ENCODE assay signal across 9 cellular contexts in the genomic region with DNA sequence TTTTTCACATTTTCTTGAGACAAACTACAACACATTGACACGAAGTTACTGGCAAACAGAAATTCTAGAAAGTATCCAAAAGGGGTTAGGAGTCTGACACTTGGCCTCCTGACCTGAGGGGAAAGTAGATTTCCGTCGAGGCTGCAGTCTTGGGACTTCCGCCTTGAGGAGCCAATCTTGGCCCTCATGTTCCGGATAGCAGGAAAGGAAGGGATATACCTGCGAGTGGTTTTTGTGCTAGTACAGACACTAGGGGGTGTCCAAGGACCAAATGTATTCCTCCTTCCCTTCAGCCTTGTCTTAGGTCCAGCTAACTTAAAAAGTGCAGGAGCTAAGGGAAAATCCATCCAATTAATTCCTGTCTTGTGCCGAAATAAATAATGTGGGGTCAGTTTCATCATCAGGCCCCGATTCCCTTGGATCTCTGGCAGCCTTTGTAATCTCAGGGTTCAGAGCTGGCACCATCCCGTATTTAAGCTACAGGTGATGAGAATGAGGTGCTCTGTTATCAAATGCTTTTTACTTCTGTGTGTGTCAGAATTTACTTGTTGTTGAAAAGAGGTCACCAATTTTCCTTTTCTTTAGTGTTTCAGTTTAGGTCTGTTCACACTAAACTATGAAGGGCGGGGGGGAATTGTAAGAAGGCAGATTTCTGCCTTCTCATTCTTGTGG.
DNase-seq lines count a peak whose midpoint lies in the region; ATAC-seq and TF ChIP-seq lines count a peak whose summit lies in the region.
"Had no signal": no experiment of that assay in that cellular context is flagged by ENCODE, and none has a peak within 500 bp of the region (broad histone marks: within the 10 kb centered on the region; RNA-seq: fewer than 3 reads in every experiment).

No MANE protein-coding gene starts in this region.

- H3K4me3 ChIP-seq in body of pancreas (no peak overlapping the region), kidney epithelial cell (ENCODE audit: low read depth, low read length) (no peak overlapping the region)

- no peaks in the 10 kb centered on the region for H3K9me3 Mint-ChIP-seq in activated CD4-positive, alpha-beta T cell treated with anti-CD3 and anti-CD28 coated beads, Interleukin-2, amount 10 ng/mL, durations not matched to agents 24 days and 14 days
- no peaks in the 10 kb centered on the region for H3K9me3 Mint-ChIP-seq in type B pancreatic cell

- peak; percentile 33 to 80 (median 69) for TF ChIP-seq CTCF in body of pancreas (IDR thresholded peaks at IDR 0.05)
- TF ChIP-seq CTCF in kidney epithelial cell (IDR thresholded peaks at IDR 0.05; ENCODE audit: insufficient read depth, low read length, poor library complexity, severe bottlenecking), result peak; percentile 75
- TF ChIP-seq CTCF in type B pancreatic cell (conservative IDR thresholded peaks at IDR 0.05), result peak; percentile 80

- no peak overlapping the region for H3K4me3 Mint-ChIP-seq in activated CD4-positive, alpha-beta T cell treated with anti-CD3 and anti-CD28 coated beads, Interleukin-2, amount 10 ng/mL, durations not matched to agents 24 days and 14 days
- H3K4me3 Mint-ChIP-seq in type B pancreatic cell, result no peak overlapping the region
- H3K4me3 Mint-ChIP-seq: CD4-positive, CD25-positive, alpha-beta regulatory T cell had no signal

- intact Hi-C loops in activated CD4-positive, alpha-beta T cell treated with anti-CD3 and anti-CD28 coated beads, Interleukin-2, amount 10 ng/mL, durations not matched to agents 24 days and 14 days (cut with micrococcal nuclease), result no loop called here
- intact Hi-C loops in body of pancreas (cut with DNase I), result no loop called here

- 20 to 21% methylated on average over 10 of the region's 10 CpGs for WGBS in body of pancreas, 2 donors

- H3K27me3 ChIP-seq in body of pancreas (no peaks in the 10 kb centered on the region), kidney epithelial cell (ENCODE audit: control insufficient read depth, insufficient read depth, low read length) (no peaks in the 10 kb centered on the region)

- no peak overlapping the region for H3K27ac ChIP-seq in body of pancreas

- H3K27me3 Mint-ChIP-seq in activated CD4-positive, alpha-beta T cell treated with anti-CD3 and anti-CD28 coated beads, Interleukin-2, amount 10 ng/mL, durations not matched to agents 24 days and 14 days, result peaks cover 5% of the 10 kb centered on the region
- no peaks in the 10 kb centered on the region for H3K27me3 Mint-ChIP-seq in type B pancreatic cell
- H3K27me3 Mint-ChIP-seq: CD4-positive, CD25-positive, alpha-beta regulatory T cell had no signal

- H3K9me3 ChIP-seq in body of pancreas, result peaks cover 0 to 3% (median 0%) of the 10 kb centered on the region in 3 donors

- no peaks in the 10 kb centered on the region for H3K36me3 Mint-ChIP-seq in activated CD4-positive, alpha-beta T cell treated with anti-CD3 and anti-CD28 coated beads, Interleukin-2, amount 10 ng/mL, durations not matched to agents 24 days and 14 days (ENCODE audit: low read depth)
- H3K36me3 Mint-ChIP-seq in type B pancreatic cell, result no peaks in the 10 kb centered on the region
- H3K36me3 Mint-ChIP-seq: CD4-positive, CD25-positive, alpha-beta regulatory T cell had no signal

- ATAC-seq in GM21717 (IDR thresholded peaks at IDR 0.05; ENCODE audit: unreplicated experiment), result peak; percentile 91
- peak; percentile 91 for ATAC-seq in body of pancreas

- peaks cover 4% of the 10 kb centered on the region for H3K4me1 ChIP-seq in body of pancreas

- peak; percentile 67 for DNase-seq in activated CD4-positive, alpha-beta T cell treated with anti-CD3 and anti-CD28 coated beads, Interleukin-2, amount 10 ng/mL, durations not matched to agents 24 days and 14 days
- no peak for DNase-seq in activated CD4-positive, alpha-beta T cell treated with anti-CD3 and anti-CD28 coated beads, Interleukin-2, amount 50 U/mL, for 4 hours
- peak; percentile 83 for DNase-seq in HT1080 (ENCODE audit: low read depth)
- peak; percentile 86 for DNase-seq in NCI-H82 treated with DMSO at 0.1 percent for 48 hours (lab: John Stamatoyannopoulos, UW; ENCODE audit: unreplicated experiment)
- DNase-seq in body of pancreas, result peak; percentile 41 to 64 (median 57)
- DNase-seq in kidney epithelial cell (ENCODE audit: low read depth), result peak; percentile 43
- no peak for DNase-seq in type B pancreatic cell (ENCODE audit: extremely low spot score, unreplicated experiment)

- TF ChIP-seq POLR2A in body of pancreas (IDR thresholded peaks at IDR 0.05), result no peak

- no peaks in the 10 kb centered on the region for H3K36me3 ChIP-seq in body of pancreas (replicated peaks in 1 of 2; ENCODE audit: insufficient read depth in 1 of 2, low read depth in 2 of 2)
- H3K36me3 ChIP-seq in kidney epithelial cell (ENCODE audit: control insufficient read depth, insufficient read depth, low read length), result no peaks in the 10 kb centered on the region

- peaks cover 14% of the 10 kb centered on the region for H3K4me1 Mint-ChIP-seq in activated CD4-positive, alpha-beta T cell treated with anti-CD3 and anti-CD28 coated beads, Interleukin-2, amount 10 ng/mL, durations not matched to agents 24 days and 14 days
- H3K4me1 Mint-ChIP-seq in type B pancreatic cell (ENCODE audit: unreplicated experiment), result peaks cover 13% of the 10 kb centered on the region
- H3K4me1 Mint-ChIP-seq: CD4-positive, CD25-positive, alpha-beta regulatory T cell had no signal

- H3K27ac Mint-ChIP-seq in activated CD4-positive, alpha-beta T cell treated with anti-CD3 and anti-CD28 coated beads, Interleukin-2, amount 10 ng/mL, durations not matched to agents 24 days and 14 days, result no peak overlapping the region
- H3K27ac Mint-ChIP-seq in type B pancreatic cell, result no peak overlapping the region
- H3K27ac Mint-ChIP-seq: CD4-positive, CD25-positive, alpha-beta regulatory T cell had no signal

Comparison
In these comparisons a context has a peak if more than half of its experiments do, and no peak if none do; other contexts are left out.
1. DNase-seq: peak in activated CD4-positive, alpha-beta T cell treated with anti-CD3 and anti-CD28 coated beads, Interleukin-2, amount 10 ng/mL, durations not matched to agents 24 days and 14 days (single experiment), HT1080 (single experiment), NCI-H82 treated with DMSO at 0.1 percent for 48 hours (single experiment), body of pancreas (4 of 4) and kidney epithelial cell (single experiment); none in activated CD4-positive, alpha-beta T cell treated with anti-CD3 and anti-CD28 coated beads, Interleukin-2, amount 50 U/mL, for 4 hours (0 of 2) and type B pancreatic cell (single experiment).
2. Peak in every context shown above with its lines, with median percentiles within 50 percentile points of each other: CTCF ChIP-seq.